27 cellular contexts compared by ENCODE assay signal in genomic region chr4:65227628-65228027, GRCh38.
DNase-seq lines count a peak whose midpoint lies in the region; ATAC-seq, FAIRE-seq and TF ChIP-seq lines count a peak whose summit lies in the region.
"Had no signal": no experiment of that assay in that cellular context is flagged by ENCODE, and none has a peak within 500 bp of the region (broad histone marks: within the 10 kb centered on the region; RNA-seq: fewer than 3 reads in every experiment).

No MANE protein-coding gene starts in this region.

- ATAC-seq in stimulated activated naive B cell treated with anti-CD40 and anti-IgM and Interleukin-4, amounts not matched to agents 10 μg/mL and 1 μg/mL and 100 μg/mL, for 72 hours (replicated peaks): peak; percentile 65 to 75
- no peak for ATAC-seq in HG03565 (IDR thresholded peaks at IDR 0.05; ENCODE audit: unreplicated experiment)
- no peak for ATAC-seq in foreskin keratinocyte
- ATAC-seq in GM21786 (IDR thresholded peaks at IDR 0.05; ENCODE audit: unreplicated experiment): no peak
- ATAC-seq: A549; CD8-positive, alpha-beta T cell had no signal

- H2AFZ ChIP-seq in OCI-LY3 (ENCODE audit: low read depth, low read length): no peak overlapping the region

- H3K4me1 ChIP-seq in OCI-LY3 (ENCODE audit: low read length) (peaks cover 14% of the 10 kb centered on the region), foreskin keratinocyte (no peaks in the 10 kb centered on the region)
- H3K4me1 ChIP-seq: A549; BLaER1 treated with 17β-estradiol and CSF1 and Interleukin-3, amounts not matched to agents 10 nM and 100 nM; Caco-2 had no signal

- no peak overlapping the region for H3K27ac Mint-ChIP-seq in stimulated activated naive B cell treated with anti-CD40 and anti-IgM and Interleukin-4, amounts not matched to agents 10 μg/mL and 1 μg/mL and 100 μg/mL, for 72 hours
- H3K27ac Mint-ChIP-seq: B cell; CD4-positive, alpha-beta T cell; CD8-positive, alpha-beta T cell had no signal

- H4K20me1 ChIP-seq in OCI-LY3 (ENCODE audit: insufficient read depth, low read length): no peaks in the 10 kb centered on the region
- H4K20me1 ChIP-seq: BLaER1 treated with 17β-estradiol and CSF1 and Interleukin-3, amounts not matched to agents 10 nM and 100 nM had no signal

- no peaks in the 10 kb centered on the region for H3K9me3 Mint-ChIP-seq in stimulated activated naive B cell treated with anti-CD40 and anti-IgM and Interleukin-4, amounts not matched to agents 10 μg/mL and 1 μg/mL and 100 μg/mL, for 72 hours

- peak; percentile 29 for FAIRE-seq in D721Med (lab: Jason Lieb, UNC)
- FAIRE-seq: A549, GM12892, GM18507 had no signal

- H3K9me3 ChIP-seq in OCI-LY3 (ENCODE audit: insufficient read depth, low read length) (no peaks in the 10 kb centered on the region), SK-N-MC (ENCODE audit: low read depth, low read length) (no peaks in the 10 kb centered on the region; the same call in 1 of the 2 replicates)
- H3K9me3 ChIP-seq: A549; BLaER1 treated with 17β-estradiol and CSF1 and Interleukin-3, amounts not matched to agents 10 nM and 100 nM; Caco-2 had no signal

- H3K27ac ChIP-seq in OCI-LY3 (ENCODE audit: low read length) (no peak overlapping the region), SK-N-MC (peak overlapping the region; percentile 84; the same call in 1 of the 2 replicates), foreskin keratinocyte (no peak overlapping the region)
- H3K27ac ChIP-seq: 22Rv1; A549; BLaER1 treated with 17β-estradiol and CSF1 and Interleukin-3, amounts not matched to agents 10 nM and 100 nM; C4-2B had no signal

- no peaks in the 10 kb centered on the region for H3K36me3 Mint-ChIP-seq in stimulated activated naive B cell treated with anti-CD40 and anti-IgM and Interleukin-4, amounts not matched to agents 10 μg/mL and 1 μg/mL and 100 μg/mL, for 72 hours
- H3K36me3 Mint-ChIP-seq: CD8-positive, alpha-beta T cell had no signal

- H3K27me3 ChIP-seq in OCI-LY3 (ENCODE audit: low read depth, low read length) (no peaks in the 10 kb centered on the region), foreskin keratinocyte (no peaks in the 10 kb centered on the region)
- H3K27me3 ChIP-seq: BLaER1 treated with 17β-estradiol and CSF1 and Interleukin-3, amounts not matched to agents 10 nM and 100 nM had no signal

- DNase-seq in D721Med (ENCODE audit: insufficient read length, low spot score) (no peak), SK-N-MC (ENCODE audit: low read depth, low spot score) (no peak), foreskin keratinocyte (no peak)
- no peak for DNase-seq in stimulated activated naive B cell treated with anti-CD40 and anti-IgM and Interleukin-4, amounts not matched to agents 10 μg/mL and 1 μg/mL and 100 μg/mL, for 72 hours
- DNase-seq: AML-193; Caco-2; Calu3; CD4-positive, alpha-beta T cell; CD8-positive, alpha-beta T cell; DMS 273 treated with DMSO at 0.1 percent for 48 hours; DMS153; DMS53; DMS79; DND-41; EL; GDM1 had no signal

- TF ChIP-seq CTCF in D721Med (IDR thresholded peaks at IDR 0.05; ENCODE audit: insufficient read depth, missing control alignments) (no peak), OCI-LY3 (IDR thresholded peaks at IDR 0.05; ENCODE audit: low read depth, low read length) (no peak), foreskin keratinocyte (conservative IDR thresholded peaks at IDR 0.05) (no peak)

- H3K9ac ChIP-seq in OCI-LY3 (ENCODE audit: low read length) (no peak overlapping the region), SK-N-MC (ENCODE audit: insufficient read length) (no peak overlapping the region)
- H3K9ac ChIP-seq: BLaER1 treated with 17β-estradiol and CSF1 and Interleukin-3, amounts not matched to agents 10 nM and 100 nM had no signal

- H3K36me3 ChIP-seq in OCI-LY3 (replicated peaks; ENCODE audit: low read depth, low read length): no peaks in the 10 kb centered on the region
- H3K36me3 ChIP-seq in SK-N-MC (ENCODE audit: insufficient read depth, low read length): no peaks in the 10 kb centered on the region
- H3K36me3 ChIP-seq: BLaER1 treated with 17β-estradiol and CSF1 and Interleukin-3, amounts not matched to agents 10 nM and 100 nM had no signal

- H3K27me3 Mint-ChIP-seq in stimulated activated naive B cell treated with anti-CD40 and anti-IgM and Interleukin-4, amounts not matched to agents 10 μg/mL and 1 μg/mL and 100 μg/mL, for 72 hours: no peaks in the 10 kb centered on the region
- H3K27me3 Mint-ChIP-seq: B cell; CD4-positive, alpha-beta T cell had no signal

- H3K79me2 ChIP-seq in OCI-LY3 (ENCODE audit: low read length): no peaks in the 10 kb centered on the region

- H3K4me2 ChIP-seq in OCI-LY3 (ENCODE audit: low read length): peak overlapping the region; percentile 19; the same call in 1 of the 2 replicates
- H3K4me2 ChIP-seq: A549; BLaER1 treated with 17β-estradiol and CSF1 and Interleukin-3, amounts not matched to agents 10 nM and 100 nM had no signal

- no peak overlapping the region for H3K4me3 ChIP-seq in OCI-LY3 (ENCODE audit: low read length)
- H3K4me3 ChIP-seq in SK-N-MC: no peak overlapping the region
- H3K4me3 ChIP-seq: A549; BLaER1 treated with 17β-estradiol and CSF1 and Interleukin-3, amounts not matched to agents 10 nM and 100 nM; GM12878 had no signal

- no peaks in the 10 kb centered on the region for H3K4me1 Mint-ChIP-seq in stimulated activated naive B cell treated with anti-CD40 and anti-IgM and Interleukin-4, amounts not matched to agents 10 μg/mL and 1 μg/mL and 100 μg/mL, for 72 hours
- H3K4me1 Mint-ChIP-seq: B cell had no signal

- H3K4me3 Mint-ChIP-seq in stimulated activated naive B cell treated with anti-CD40 and anti-IgM and Interleukin-4, amounts not matched to agents 10 μg/mL and 1 μg/mL and 100 μg/mL, for 72 hours: no peak overlapping the region
- H3K4me3 Mint-ChIP-seq: B cell; CD4-positive, alpha-beta T cell; CD8-positive, alpha-beta T cell had no signal

Comparison
In these comparisons a context has a peak if more than half of its experiments do, and no peak if none do; other contexts are left out.
1. ATAC-seq: peak in stimulated activated naive B cell treated with anti-CD40 and anti-IgM and Interleukin-4, amounts not matched to agents 10 μg/mL and 1 μg/mL and 100 μg/mL, for 72 hours (2 of 2); none in HG03565 (single experiment), foreskin keratinocyte (single experiment) and GM21786 (single experiment).